Comparison of ENCODE assay signal across 1 cellular context in genomic region chr1:248853023-248853422, GRCh38.
TF ChIP-seq lines count a peak whose summit lies in the region.

No MANE protein-coding gene starts in this region.

TF ChIP-seq in SK-N-SH, 30 proteins besides CTCF, POLR2A, EP300 and RAD21 (continued from another document):
- TF ChIP-seq EZH2phosphoT487 (IDR thresholded peaks at IDR 0.05; ENCODE audit: borderline replicate concordance, low read depth) (no peak), TCF12 (IDR thresholded peaks at IDR 0.05) (no peak)
